Comparison of ENCODE assay signal across 1 cellular context in genomic region chr2:58110765-58111164, GRCh38.
TF ChIP-seq lines count a peak whose summit lies in the region.

No MANE protein-coding gene starts in this region.

TF ChIP-seq in H1, 55 proteins besides CTCF, POLR2A, EP300 and RAD21:
- TF ChIP-seq, protein P1, sequence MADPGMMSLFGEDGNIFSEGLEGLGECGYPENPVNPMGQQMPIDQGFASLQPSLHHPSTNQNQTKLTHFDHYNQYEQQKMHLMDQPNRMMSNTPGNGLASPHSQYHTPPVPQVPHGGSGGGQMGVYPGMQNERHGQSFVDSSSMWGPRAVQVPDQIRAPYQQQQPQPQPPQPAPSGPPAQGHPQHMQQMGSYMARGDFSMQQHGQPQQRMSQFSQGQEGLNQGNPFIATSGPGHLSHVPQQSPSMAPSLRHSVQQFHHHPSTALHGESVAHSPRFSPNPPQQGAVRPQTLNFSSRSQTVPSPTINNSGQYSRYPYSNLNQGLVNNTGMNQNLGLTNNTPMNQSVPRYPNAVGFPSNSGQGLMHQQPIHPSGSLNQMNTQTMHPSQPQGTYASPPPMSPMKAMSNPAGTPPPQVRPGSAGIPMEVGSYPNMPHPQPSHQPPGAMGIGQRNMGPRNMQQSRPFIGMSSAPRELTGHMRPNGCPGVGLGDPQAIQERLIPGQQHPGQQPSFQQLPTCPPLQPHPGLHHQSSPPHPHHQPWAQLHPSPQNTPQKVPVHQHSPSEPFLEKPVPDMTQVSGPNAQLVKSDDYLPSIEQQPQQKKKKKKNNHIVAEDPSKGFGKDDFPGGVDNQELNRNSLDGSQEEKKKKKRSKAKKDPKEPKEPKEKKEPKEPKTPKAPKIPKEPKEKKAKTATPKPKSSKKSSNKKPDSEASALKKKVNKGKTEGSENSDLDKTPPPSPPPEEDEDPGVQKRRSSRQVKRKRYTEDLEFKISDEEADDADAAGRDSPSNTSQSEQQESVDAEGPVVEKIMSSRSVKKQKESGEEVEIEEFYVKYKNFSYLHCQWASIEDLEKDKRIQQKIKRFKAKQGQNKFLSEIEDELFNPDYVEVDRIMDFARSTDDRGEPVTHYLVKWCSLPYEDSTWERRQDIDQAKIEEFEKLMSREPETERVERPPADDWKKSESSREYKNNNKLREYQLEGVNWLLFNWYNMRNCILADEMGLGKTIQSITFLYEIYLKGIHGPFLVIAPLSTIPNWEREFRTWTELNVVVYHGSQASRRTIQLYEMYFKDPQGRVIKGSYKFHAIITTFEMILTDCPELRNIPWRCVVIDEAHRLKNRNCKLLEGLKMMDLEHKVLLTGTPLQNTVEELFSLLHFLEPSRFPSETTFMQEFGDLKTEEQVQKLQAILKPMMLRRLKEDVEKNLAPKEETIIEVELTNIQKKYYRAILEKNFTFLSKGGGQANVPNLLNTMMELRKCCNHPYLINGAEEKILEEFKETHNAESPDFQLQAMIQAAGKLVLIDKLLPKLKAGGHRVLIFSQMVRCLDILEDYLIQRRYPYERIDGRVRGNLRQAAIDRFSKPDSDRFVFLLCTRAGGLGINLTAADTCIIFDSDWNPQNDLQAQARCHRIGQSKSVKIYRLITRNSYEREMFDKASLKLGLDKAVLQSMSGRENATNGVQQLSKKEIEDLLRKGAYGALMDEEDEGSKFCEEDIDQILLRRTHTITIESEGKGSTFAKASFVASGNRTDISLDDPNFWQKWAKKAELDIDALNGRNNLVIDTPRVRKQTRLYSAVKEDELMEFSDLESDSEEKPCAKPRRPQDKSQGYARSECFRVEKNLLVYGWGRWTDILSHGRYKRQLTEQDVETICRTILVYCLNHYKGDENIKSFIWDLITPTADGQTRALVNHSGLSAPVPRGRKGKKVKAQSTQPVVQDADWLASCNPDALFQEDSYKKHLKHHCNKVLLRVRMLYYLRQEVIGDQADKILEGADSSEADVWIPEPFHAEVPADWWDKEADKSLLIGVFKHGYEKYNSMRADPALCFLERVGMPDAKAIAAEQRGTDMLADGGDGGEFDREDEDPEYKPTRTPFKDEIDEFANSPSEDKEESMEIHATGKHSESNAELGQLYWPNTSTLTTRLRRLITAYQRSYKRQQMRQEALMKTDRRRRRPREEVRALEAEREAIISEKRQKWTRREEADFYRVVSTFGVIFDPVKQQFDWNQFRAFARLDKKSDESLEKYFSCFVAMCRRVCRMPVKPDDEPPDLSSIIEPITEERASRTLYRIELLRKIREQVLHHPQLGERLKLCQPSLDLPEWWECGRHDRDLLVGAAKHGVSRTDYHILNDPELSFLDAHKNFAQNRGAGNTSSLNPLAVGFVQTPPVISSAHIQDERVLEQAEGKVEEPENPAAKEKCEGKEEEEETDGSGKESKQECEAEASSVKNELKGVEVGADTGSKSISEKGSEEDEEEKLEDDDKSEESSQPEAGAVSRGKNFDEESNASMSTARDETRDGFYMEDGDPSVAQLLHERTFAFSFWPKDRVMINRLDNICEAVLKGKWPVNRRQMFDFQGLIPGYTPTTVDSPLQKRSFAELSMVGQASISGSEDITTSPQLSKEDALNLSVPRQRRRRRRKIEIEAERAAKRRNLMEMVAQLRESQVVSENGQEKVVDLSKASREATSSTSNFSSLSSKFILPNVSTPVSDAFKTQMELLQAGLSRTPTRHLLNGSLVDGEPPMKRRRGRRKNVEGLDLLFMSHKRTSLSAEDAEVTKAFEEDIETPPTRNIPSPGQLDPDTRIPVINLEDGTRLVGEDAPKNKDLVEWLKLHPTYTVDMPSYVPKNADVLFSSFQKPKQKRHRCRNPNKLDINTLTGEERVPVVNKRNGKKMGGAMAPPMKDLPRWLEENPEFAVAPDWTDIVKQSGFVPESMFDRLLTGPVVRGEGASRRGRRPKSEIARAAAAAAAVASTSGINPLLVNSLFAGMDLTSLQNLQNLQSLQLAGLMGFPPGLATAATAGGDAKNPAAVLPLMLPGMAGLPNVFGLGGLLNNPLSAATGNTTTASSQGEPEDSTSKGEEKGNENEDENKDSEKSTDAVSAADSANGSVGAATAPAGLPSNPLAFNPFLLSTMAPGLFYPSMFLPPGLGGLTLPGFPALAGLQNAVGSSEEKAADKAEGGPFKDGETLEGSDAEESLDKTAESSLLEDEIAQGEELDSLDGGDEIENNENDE (IDR thresholded peaks at IDR 0.05; ENCODE audit: insufficient replicate concordance, low read length) = no peak
TF ChIP-seq in H1: peak in this region for 0.
